12 cellular contexts compared by ENCODE assay signal in the genomic region with DNA sequence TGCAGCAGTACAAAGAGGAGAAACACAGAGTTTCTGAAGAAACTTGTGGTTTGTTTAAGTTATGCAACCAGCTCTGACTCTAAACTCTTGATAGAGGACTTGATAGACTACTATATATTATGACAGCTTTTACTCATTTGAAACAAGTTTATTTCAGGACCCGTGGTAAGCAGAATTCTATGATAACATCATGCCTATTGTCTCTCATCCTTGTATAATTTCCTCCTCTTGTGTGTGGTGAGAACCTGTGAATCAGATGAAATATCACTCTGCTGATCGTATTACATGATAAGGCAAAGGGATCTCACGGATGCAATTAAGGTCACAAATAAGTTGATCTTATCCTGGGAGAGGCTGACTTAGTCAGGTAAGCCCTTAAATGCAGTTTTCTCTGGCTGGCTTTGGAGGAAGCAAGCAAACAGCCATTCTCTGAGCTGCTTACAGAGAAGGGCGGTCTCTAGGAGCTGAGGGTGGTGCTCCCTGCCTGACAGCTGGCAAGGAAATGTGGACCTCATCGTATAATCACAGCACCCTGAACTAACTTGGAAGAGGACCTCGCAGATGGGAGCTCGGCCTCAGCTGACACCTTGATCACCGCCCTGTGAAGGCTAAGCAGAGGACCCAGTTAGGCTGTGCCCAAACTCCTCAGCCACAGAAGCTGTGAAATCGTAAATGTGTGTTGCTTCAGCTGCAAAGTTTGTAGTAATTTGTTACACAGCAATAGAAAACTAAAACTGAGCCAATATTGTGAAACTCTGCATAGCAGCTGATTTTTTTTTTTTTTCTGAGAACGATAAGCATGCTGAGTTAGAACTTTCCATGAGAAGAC.
DNase-seq lines count a peak whose midpoint lies in the region; ATAC-seq and TF ChIP-seq lines count a peak whose summit lies in the region.
"Had no signal": no experiment of that assay in that cellular context is flagged by ENCODE, and none has a peak within 500 bp of the region (broad histone marks: within the 10 kb centered on the region; RNA-seq: fewer than 3 reads in every experiment).

No MANE protein-coding gene starts in this region.

- H3K36me3 Mint-ChIP-seq in endodermal cell (ENCODE audit: low read depth), result no peaks in the 10 kb centered on the region
- H3K36me3 Mint-ChIP-seq: naive B cell had no signal

- H3K4me1 ChIP-seq in endodermal cell (ENCODE audit: control insufficient read depth, insufficient read depth, low read length) (peaks cover 3% of the 10 kb centered on the region), lower lobe of right lung (peaks cover 24% of the 10 kb centered on the region)

- ATAC-seq in lower lobe of right lung, result peak; percentile 35 to 60
- no peak for ATAC-seq in HG03159 (IDR thresholded peaks at IDR 0.05; ENCODE audit: unreplicated experiment)
- ATAC-seq: activated T-cell treated with anti-CD3 and anti-CD28 coated beads, Interleukin-2, amount 50 U/mL, for 72 hours had no signal

- H3K4me3 Mint-ChIP-seq in endodermal cell, result no peak overlapping the region
- H3K4me3 Mint-ChIP-seq: activated T-cell treated with anti-CD3 and anti-CD28 coated beads, Interleukin-2, amount 50 U/mL, for 72 hours; naive B cell had no signal

- no peaks in the 10 kb centered on the region for H3K9me3 ChIP-seq in endodermal cell (ENCODE audit: control insufficient read depth, low read length)
- no peaks in the 10 kb centered on the region for H3K9me3 ChIP-seq in lower lobe of right lung

- H3K4me1 Mint-ChIP-seq in endodermal cell, result no peaks in the 10 kb centered on the region
- H3K4me1 Mint-ChIP-seq: naive B cell had no signal

- H3K36me3 ChIP-seq in endodermal cell (ENCODE audit: control insufficient read depth, insufficient read depth, low read length) (no peaks in the 10 kb centered on the region), lower lobe of right lung (no peaks in the 10 kb centered on the region)

- H3K27ac ChIP-seq in endodermal cell (ENCODE audit: low read depth, low read length) (no peak overlapping the region), lower lobe of right lung (peak overlapping the region; percentile 54)

- H3K27me3 Mint-ChIP-seq in endodermal cell (ENCODE audit: insufficient read depth), result no peaks in the 10 kb centered on the region
- H3K27me3 Mint-ChIP-seq: naive B cell had no signal

- H3K27me3 ChIP-seq in endodermal cell (ENCODE audit: control insufficient read depth, insufficient read depth, low read length, poor library complexity, severe bottlenecking), result no peaks in the 10 kb centered on the region
- no peaks in the 10 kb centered on the region for H3K27me3 ChIP-seq in lower lobe of right lung (ENCODE audit: low read depth)

- intact Hi-C loops in lower lobe of right lung (cut with DNase I), result no loop called here

- H3K4me3 ChIP-seq in endodermal cell (ENCODE audit: low read length), result no peak overlapping the region
- H3K4me3 ChIP-seq in lower lobe of right lung, result no peak overlapping the region

- peaks cover 3% of the 10 kb centered on the region for H3K9me3 Mint-ChIP-seq in endodermal cell

- DNase-seq in NCI-H2029 (lab: John Stamatoyannopoulos, UW), result peak; percentile 39
- no peak for DNase-seq in NCI-H2029 treated with DMSO at 0.1 percent for 48 hours (lab: John Stamatoyannopoulos, UW)
- DNase-seq in endodermal cell, result peak; percentile 49
- DNase-seq in lower lobe of right lung, result no peak
- peak; percentile 48 for DNase-seq in ureter (ENCODE audit: low spot score)
- DNase-seq in NCI-H128 (lab: John Stamatoyannopoulos, UW; ENCODE audit: unreplicated experiment), result no peak
- DNase-seq in dedifferentiated amniotic fluid mesenchymal stem cell (ENCODE audit: extremely low spot score), result no peak
- DNase-seq: activated T-cell treated with anti-CD3 and anti-CD28 coated beads, Interleukin-2, amount 50 U/mL, for 72 hours; effector memory CD4-positive, alpha-beta T cell; naive B cell; NCI-H1092 treated with DMSO at 0.1 percent for 48 hours had no signal

- no peak for TF ChIP-seq CTCF in endodermal cell (conservative IDR thresholded peaks at IDR 0.05)
- no peak for TF ChIP-seq CTCF in lower lobe of right lung (IDR thresholded peaks at IDR 0.05)

- 89 to 90% methylated on average over 8 to 10 of the region's 10 CpGs for WGBS in endodermal cell (ENCODE audit: insufficient coverage in 1 of 2, insufficient read length in 1 of 2), 2 experiments

- H3K9ac ChIP-seq in endodermal cell (ENCODE audit: extremely low read depth, low read length, poor library complexity, severe bottlenecking), result no peak overlapping the region

- H3K27ac Mint-ChIP-seq in endodermal cell, result no peak overlapping the region
- H3K27ac Mint-ChIP-seq: activated T-cell treated with anti-CD3 and anti-CD28 coated beads, Interleukin-2, amount 50 U/mL, for 72 hours; naive B cell had no signal

Comparison
In these comparisons a context has a peak if more than half of its experiments do, and no peak if none do; other contexts are left out.
1. DNase-seq: peak in NCI-H2029 (single experiment), endodermal cell (single experiment) and ureter (single experiment); none in NCI-H2029 treated with DMSO at 0.1 percent for 48 hours (single experiment), lower lobe of right lung (single experiment), NCI-H128 (single experiment) and dedifferentiated amniotic fluid mesenchymal stem cell (single experiment).